ENCODE assay signal across 19 cellular contexts in the genomic region with DNA sequence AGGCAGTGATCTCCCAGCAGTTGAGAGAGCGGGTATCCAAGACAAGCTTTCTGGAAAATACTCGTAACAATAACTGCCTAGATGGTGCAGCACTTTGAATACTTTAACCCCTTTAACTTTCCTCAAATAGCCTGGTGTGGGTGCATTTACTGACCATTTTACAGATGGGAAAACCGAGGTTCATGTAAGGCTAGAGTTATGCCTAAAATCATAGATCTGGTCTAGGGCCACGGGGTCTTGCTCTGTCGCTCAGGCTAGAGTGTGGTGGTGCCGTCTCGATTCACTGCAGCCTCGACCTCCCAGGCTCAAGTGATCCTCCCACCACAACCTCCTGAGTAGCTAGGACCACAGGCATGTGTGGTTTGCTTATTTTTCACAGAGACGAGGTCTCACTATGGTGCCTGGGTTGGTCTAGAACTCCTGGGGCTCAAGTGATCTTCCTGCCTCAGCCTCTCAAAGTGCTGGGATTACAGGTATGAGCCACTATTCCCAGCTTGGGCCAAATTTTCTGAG.
DNase-seq lines count a peak whose midpoint lies in the region; ATAC-seq and TF ChIP-seq lines count a peak whose summit lies in the region.
"Had no signal": no experiment of that assay in that cellular context is flagged by ENCODE, and none has a peak within 500 bp of the region (broad histone marks: within the 10 kb centered on the region; RNA-seq: fewer than 3 reads in every experiment).

No MANE protein-coding gene starts in this region.

- H3K4me1 ChIP-seq in left ventricle myocardium inferior, result peaks cover 34% of the 10 kb centered on the region
- H3K4me1 ChIP-seq in spleen, result peaks cover 0 to 18% (median 7%) of the 10 kb centered on the region in 6 donors
- no peaks in the 10 kb centered on the region for H3K4me1 ChIP-seq in psoas muscle

- no peak overlapping the region for H3K4me3 Mint-ChIP-seq in stimulated activated naive B cell treated with anti-CD40 and anti-IgM and Interleukin-4, amounts not matched to agents 10 μg/mL and 1 μg/mL and 100 μg/mL, for 72 hours
- H3K4me3 Mint-ChIP-seq: CD4-positive, alpha-beta memory T cell; HFFc6 had no signal

- peaks cover 7 to 8% of the 10 kb centered on the region in 2 donors for H3K9me3 Mint-ChIP-seq in stimulated activated naive B cell treated with anti-CD40 and anti-IgM and Interleukin-4, amounts not matched to agents 10 μg/mL and 1 μg/mL and 100 μg/mL, for 72 hours

- H3K27ac ChIP-seq in left ventricle myocardium inferior (replicated peaks) (peak overlapping the region; percentile 21), spleen (no peak overlapping the region), psoas muscle (no peak overlapping the region)
- H3K27ac ChIP-seq: 22Rv1, C4-2B, HL-60 had no signal

- 82 to 89% (median 84%) methylated on average over 9 of the region's 9 CpGs for WGBS in spleen, 5 donors
- WGBS in psoas muscle, 3 donors, result 92 to 94% (median 92%) methylated on average over 9 of the region's 9 CpGs

- no peak overlapping the region for H3K27ac Mint-ChIP-seq in stimulated activated naive B cell treated with anti-CD40 and anti-IgM and Interleukin-4, amounts not matched to agents 10 μg/mL and 1 μg/mL and 100 μg/mL, for 72 hours
- H3K27ac Mint-ChIP-seq: CD4-positive, alpha-beta memory T cell; HFFc6 had no signal

- TF ChIP-seq POLR2A in spleen (IDR thresholded peaks at IDR 0.05), result no peak

- ATAC-seq in left ventricle myocardium superior, result no peak
- no peak for ATAC-seq in stimulated activated naive B cell treated with anti-CD40 and anti-IgM and Interleukin-4, amounts not matched to agents 10 μg/mL and 1 μg/mL and 100 μg/mL, for 72 hours (replicated peaks)
- no peak for ATAC-seq in psoas muscle
- ATAC-seq: K562 had no signal

- DNase-seq in left ventricle myocardium inferior, result no peak
- DNase-seq in left ventricle myocardium superior, result no peak
- peak; percentile 21 for DNase-seq in HK-2 (ENCODE audit: unreplicated experiment)
- peak; percentile 56 for DNase-seq in glomerular visceral epithelial cell (ENCODE audit: extremely low spot score)
- DNase-seq in stimulated activated naive B cell treated with anti-CD40 and anti-IgM and Interleukin-4, amounts not matched to agents 10 μg/mL and 1 μg/mL and 100 μg/mL, for 72 hours, result no peak
- no peak for DNase-seq in foreskin melanocyte
- DNase-seq in spleen, result no peak
- no peak for DNase-seq in psoas muscle
- DNase-seq: AML-193; CD4-positive, alpha-beta memory T cell; DMS153; DND-41; GF-D8; HCEC 1CT; HFFc6 had no signal

- H3K4me3 ChIP-seq in left ventricle myocardium inferior (no peak overlapping the region), spleen (no peak overlapping the region), psoas muscle (no peak overlapping the region)
- H3K4me3 ChIP-seq: K562 had no signal

- intact Hi-C loops in left ventricle myocardium inferior (cut with micrococcal nuclease) (no loop called here), left ventricle myocardium superior (cut with micrococcal nuclease) (no loop called here), spleen (cut with DNase I; ENCODE audit: low total_unique reads) (no loop called here), psoas muscle (cut with DNase I) (no loop called here)

- TF ChIP-seq CTCF in left ventricle myocardium inferior (IDR thresholded peaks at IDR 0.05; ENCODE audit: borderline replicate concordance) (no peak), spleen (IDR thresholded peaks at IDR 0.05 in 8 of 11, conservative IDR thresholded peaks at IDR 0.05 in 3 of 11) (no peak), psoas muscle (IDR thresholded peaks at IDR 0.05) (no peak)

- H3K9me3 ChIP-seq in left ventricle myocardium inferior (replicated peaks), result no peaks in the 10 kb centered on the region
- peaks cover 0 to 1% (median 0%) of the 10 kb centered on the region in 8 donors for H3K9me3 ChIP-seq in spleen
- no peaks in the 10 kb centered on the region for H3K9me3 ChIP-seq in psoas muscle

- no peaks in the 10 kb centered on the region for H3K27me3 Mint-ChIP-seq in stimulated activated naive B cell treated with anti-CD40 and anti-IgM and Interleukin-4, amounts not matched to agents 10 μg/mL and 1 μg/mL and 100 μg/mL, for 72 hours
- H3K27me3 Mint-ChIP-seq: CD4-positive, alpha-beta memory T cell had no signal

- peaks cover 8% of the 10 kb centered on the region for H3K36me3 ChIP-seq in left ventricle myocardium inferior
- no peaks in the 10 kb centered on the region for H3K36me3 ChIP-seq in spleen
- no peaks in the 10 kb centered on the region for H3K36me3 ChIP-seq in psoas muscle (ENCODE audit: insufficient read depth in 1 of 2, low read depth in 1 of 2)

- peaks cover 32 to 43% of the 10 kb centered on the region in 2 donors for H3K4me1 Mint-ChIP-seq in stimulated activated naive B cell treated with anti-CD40 and anti-IgM and Interleukin-4, amounts not matched to agents 10 μg/mL and 1 μg/mL and 100 μg/mL, for 72 hours
- H3K4me1 Mint-ChIP-seq: CD4-positive, alpha-beta memory T cell had no signal

- H3K27me3 ChIP-seq in left ventricle myocardium inferior (ENCODE audit: low read depth) (no peaks in the 10 kb centered on the region), spleen (replicated peaks in 1 of 7) (no peaks in the 10 kb centered on the region), psoas muscle (ENCODE audit: insufficient read depth in 3 of 3, low read length in 2 of 3) (no peaks in the 10 kb centered on the region)

- peaks cover 12 to 18% of the 10 kb centered on the region in 2 donors for H3K36me3 Mint-ChIP-seq in stimulated activated naive B cell treated with anti-CD40 and anti-IgM and Interleukin-4, amounts not matched to agents 10 μg/mL and 1 μg/mL and 100 μg/mL, for 72 hours
- H3K36me3 Mint-ChIP-seq: CD4-positive, alpha-beta memory T cell had no signal

Comparison
In these comparisons a context has a peak if more than half of its experiments do, and no peak if none do; other contexts are left out.
1. DNase-seq: peak in HK-2 (single experiment) and glomerular visceral epithelial cell (single experiment); none in left ventricle myocardium inferior (single experiment), left ventricle myocardium superior (single experiment), stimulated activated naive B cell treated with anti-CD40 and anti-IgM and Interleukin-4, amounts not matched to agents 10 μg/mL and 1 μg/mL and 100 μg/mL, for 72 hours (single experiment), foreskin melanocyte (single experiment), spleen (single experiment) and psoas muscle (0 of 2).